ENCODE assay signal across 1 cellular context in the genomic region with DNA sequence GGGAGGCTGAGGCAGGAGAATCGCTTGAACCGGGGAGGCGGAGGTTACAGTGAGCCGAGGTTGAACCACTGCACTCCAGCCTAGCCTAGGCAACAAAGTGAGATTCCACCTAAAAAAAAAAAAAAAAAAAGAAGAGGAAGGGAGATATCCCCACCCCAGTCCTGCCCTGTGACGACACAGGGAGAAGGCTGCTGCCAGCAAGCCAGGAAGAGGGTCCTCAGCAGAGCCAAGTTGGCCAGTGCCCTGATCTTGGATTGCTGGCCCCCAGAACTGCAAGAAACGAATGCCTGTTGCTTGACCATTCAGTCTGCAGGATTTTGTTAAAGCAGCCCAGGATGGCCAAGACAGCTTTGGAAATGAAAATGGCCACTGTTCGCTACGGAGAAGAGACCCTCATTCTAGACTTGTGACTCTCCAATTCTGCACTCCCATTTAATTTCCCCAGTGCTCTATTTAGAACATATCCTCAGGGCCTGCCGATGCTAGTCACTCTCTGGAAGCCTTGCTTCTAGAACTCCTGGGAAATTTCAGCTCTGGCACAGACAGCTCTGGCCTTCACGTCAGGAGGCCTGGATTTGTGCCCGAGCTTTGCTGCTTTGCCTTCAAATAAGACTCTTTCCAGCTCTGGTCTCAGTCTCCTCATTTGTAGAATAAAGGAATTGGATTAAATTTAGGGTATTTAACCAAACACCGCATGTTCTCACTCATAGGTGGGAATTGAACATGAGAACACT.
TF ChIP-seq lines count a peak whose summit lies in the region.

No MANE protein-coding gene starts in this region.

TF ChIP-seq in IMR-90, 13 proteins besides CTCF, POLR2A, EP300 and RAD21:
- no peak for TF ChIP-seq RFX5 (IDR thresholded peaks at IDR 0.05; ENCODE audit: low read depth, low read length)
- TF ChIP-seq, protein P1, sequence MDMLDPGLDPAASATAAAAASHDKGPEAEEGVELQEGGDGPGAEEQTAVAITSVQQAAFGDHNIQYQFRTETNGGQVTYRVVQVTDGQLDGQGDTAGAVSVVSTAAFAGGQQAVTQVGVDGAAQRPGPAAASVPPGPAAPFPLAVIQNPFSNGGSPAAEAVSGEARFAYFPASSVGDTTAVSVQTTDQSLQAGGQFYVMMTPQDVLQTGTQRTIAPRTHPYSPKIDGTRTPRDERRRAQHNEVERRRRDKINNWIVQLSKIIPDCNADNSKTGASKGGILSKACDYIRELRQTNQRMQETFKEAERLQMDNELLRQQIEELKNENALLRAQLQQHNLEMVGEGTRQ (IDR thresholded peaks at IDR 0.05; ENCODE audit: low read depth, low read length): no peak
- TF ChIP-seq ELK1 (IDR thresholded peaks at IDR 0.05; ENCODE audit: borderline replicate concordance, low read depth, low read length): no peak
- TF ChIP-seq CHD1 (IDR thresholded peaks at IDR 0.05; ENCODE audit: low read depth, low read length): no peak
- TF ChIP-seq BHLHE40 (IDR thresholded peaks at IDR 0.05; ENCODE audit: low read depth, low read length): no peak
- no peak for TF ChIP-seq MXI1 (IDR thresholded peaks at IDR 0.05; ENCODE audit: borderline replicate concordance, low read depth, low read length)
